Comparison of ENCODE assay signal across 8 cellular contexts in genomic region chr22:37746366-37747089, GRCh38. TPM values are rescaled to one million over a fixed set of nuclear protein-coding genes. Genes with fewer than 3 reads are reported as not detected.
DNase-seq lines count a peak whose midpoint lies in the region; ATAC-seq and TF ChIP-seq lines count a peak whose summit lies in the region.

No MANE protein-coding gene starts in this region.

- H3K4me1 ChIP-seq in psoas muscle, result peaks cover 36% of the 10 kb centered on the region

- intact Hi-C loops in activated CD4-positive, alpha-beta memory T cell treated with anti-CD3 and anti-CD28 coated beads for 36 hours (cut with micrococcal nuclease), result loop anchor here (2.0 to 10.0 kb wide), 2 partner anchors 112 to 138 kb away; partner anchors contain the start of genes GGA1 and SH3BP1
- intact Hi-C loops in psoas muscle (cut with DNase I), result no loop called here

- H3K36me3 Mint-ChIP-seq in activated CD4-positive, alpha-beta memory T cell treated with anti-CD3 and anti-CD28 coated beads for 36 hours, result peaks cover 2% of the 10 kb centered on the region

- CTCF ChIA-PET in activated CD4-positive, alpha-beta memory T cell treated with anti-CD3 and anti-CD28 coated beads for 36 hours (lab: Charles Lee), result interaction anchor here (1.6 kb wide), 1 partner anchor 140 kb away, joined by 4 read pairs; no protein-coding TSS in a partner anchor

- no peaks in the 10 kb centered on the region for H3K36me3 ChIP-seq in psoas muscle (ENCODE audit: insufficient read depth in 1 of 2, low read depth in 1 of 2)

- H3K27ac Mint-ChIP-seq in activated CD4-positive, alpha-beta memory T cell treated with anti-CD3 and anti-CD28 coated beads for 36 hours, result peak overlapping the region; percentile 56

- no peaks in the 10 kb centered on the region for H3K9me3 ChIP-seq in psoas muscle

- H3K4me3 ChIP-seq in fibroblast of the aortic adventitia (ENCODE audit: low read depth, low read length) (peak overlapping the region; percentile 96), psoas muscle (peak overlapping the region; percentile 79)

- TF ChIP-seq CTCF in fibroblast of the aortic adventitia (IDR thresholded peaks at IDR 0.05; ENCODE audit: insufficient read depth, low read length) (no peak), psoas muscle (IDR thresholded peaks at IDR 0.05) (no peak)

- peaks cover 27% of the 10 kb centered on the region for H3K4me1 Mint-ChIP-seq in activated CD4-positive, alpha-beta memory T cell treated with anti-CD3 and anti-CD28 coated beads for 36 hours (ENCODE audit: low read depth)

- DNase-seq in activated CD4-positive, alpha-beta memory T cell treated with anti-CD3 and anti-CD28 coated beads for 36 hours, result peak; percentile 53
- DNase-seq in fibroblast of the aortic adventitia (ENCODE audit: low read depth) (no peak), psoas muscle (peak in 1 of 2 donors; percentile 67), NAMALWA (ENCODE audit: low spot score) (no peak), germinal center (ENCODE audit: low spot score) (no peak), occipital lobe (lab: John Stamatoyannopoulos, UW) (no peak)

- no peaks in the 10 kb centered on the region for H3K9me3 Mint-ChIP-seq in activated CD4-positive, alpha-beta memory T cell treated with anti-CD3 and anti-CD28 coated beads for 36 hours

- H3K27me3 ChIP-seq in psoas muscle (ENCODE audit: insufficient read depth in 3 of 3, low read length in 2 of 3), result no peaks in the 10 kb centered on the region

- no peaks in the 10 kb centered on the region for H3K27me3 Mint-ChIP-seq in activated CD4-positive, alpha-beta memory T cell treated with anti-CD3 and anti-CD28 coated beads for 36 hours

- 0 to 1% (median 0%) methylated on average over 33 to 64 of the region's 64 CpGs for WGBS in psoas muscle, 3 donors

- peak overlapping the region; percentile 89 for H3K4me3 Mint-ChIP-seq in activated CD4-positive, alpha-beta memory T cell treated with anti-CD3 and anti-CD28 coated beads for 36 hours

- peak; percentile 29 for ATAC-seq in GM18907 (IDR thresholded peaks at IDR 0.05; ENCODE audit: unreplicated experiment)
- ATAC-seq in HG03064 (IDR thresholded peaks at IDR 0.05; ENCODE audit: low read depth, unreplicated experiment), result peak; percentile 23
- ATAC-seq in psoas muscle, result peak in 3 of 4 donors; percentile 7 to 34 (median 20)

- POLR2A ChIA-PET in activated CD4-positive, alpha-beta memory T cell treated with anti-CD3 and anti-CD28 coated beads for 36 hours (lab: Charles Lee), result interaction anchor here (0.9 kb wide), 1 partner anchor 18 kb away, joined by 4 read pairs; no protein-coding TSS in a partner anchor

- peak overlapping the region; percentile 82 for H3K27ac ChIP-seq in psoas muscle

RNA-seq across cellular contexts. Expression of gene TRIOBP, which starts 49.7 kb away (rescaled TPM):
- 10 to 100 TPM; 25.0 to 26.8 TPM for total RNA-seq in activated CD4-positive, alpha-beta memory T cell treated with anti-CD3 and anti-CD28 coated beads for 36 hours
- total RNA-seq in fibroblast of the aortic adventitia (ENCODE audit: low replicate concordance) (150 and 151 TPM in 2 replicates), psoas muscle (10 to 100 TPM; 22.1 to 34.6 (median 24.5) TPM), occipital lobe (13.4 TPM)
- 10 to 100 TPM; 19.1 to 42.7 (median 24.7) TPM for polyA plus RNA-seq in psoas muscle
